Comparison of ENCODE assay signal across 11 cellular contexts in genomic region chr7:155860840-155861479, GRCh38. TPM values are rescaled to one million over a fixed set of nuclear protein-coding genes. Genes with fewer than 3 reads are reported as not detected.
DNase-seq lines count a peak whose midpoint lies in the region; ATAC-seq and TF ChIP-seq lines count a peak whose summit lies in the region.
"Had no signal": no experiment of that assay in that cellular context is flagged by ENCODE, and none has a peak within 500 bp of the region (broad histone marks: within the 10 kb centered on the region; RNA-seq: fewer than 3 reads in every experiment).

No MANE protein-coding gene starts in this region.

- H3K9me3 Mint-ChIP-seq in effector memory CD8-positive, alpha-beta T cell = no peaks in the 10 kb centered on the region
- H3K9me3 Mint-ChIP-seq: activated naive CD4-positive, alpha-beta T cell treated with anti-CD3 and anti-CD28 coated beads, Interleukin-2, amount 10 ng/mL, durations not matched to agents 7 days and 5 days; stimulated activated effector memory CD8-positive, alpha-beta T cell treated with anti-CD3 and anti-CD28 coated beads, Interleukin-12 subunit alpha, Interleukin-12 subunit beta, amount 100 ng/mL, for 72 hours; T-helper 1 cell treated with Interleukin-12 subunit alpha and Interleukin-12 subunit beta and Interleukin-4 antibody, amounts not matched to agents 30 μg/mL and 1 μg/mL, for 36 hours had no signal

- H3K36me3 Mint-ChIP-seq in effector memory CD8-positive, alpha-beta T cell (ENCODE audit: insufficient read depth) = no peaks in the 10 kb centered on the region
- H3K36me3 Mint-ChIP-seq: activated naive CD4-positive, alpha-beta T cell treated with anti-CD3 and anti-CD28 coated beads, Interleukin-2, amount 10 ng/mL, durations not matched to agents 7 days and 5 days; stimulated activated effector memory CD8-positive, alpha-beta T cell treated with anti-CD3 and anti-CD28 coated beads, Interleukin-12 subunit alpha, Interleukin-12 subunit beta, amount 100 ng/mL, for 72 hours had no signal

- no peak overlapping the region for H3K4me3 Mint-ChIP-seq in effector memory CD8-positive, alpha-beta T cell
- H3K4me3 Mint-ChIP-seq: activated naive CD4-positive, alpha-beta T cell treated with anti-CD3 and anti-CD28 coated beads, Interleukin-2, amount 10 ng/mL, durations not matched to agents 7 days and 5 days; stimulated activated effector memory CD8-positive, alpha-beta T cell treated with anti-CD3 and anti-CD28 coated beads, Interleukin-12 subunit alpha, Interleukin-12 subunit beta, amount 100 ng/mL, for 72 hours; T-helper 1 cell treated with Interleukin-12 subunit alpha and Interleukin-12 subunit beta and Interleukin-4 antibody, amounts not matched to agents 30 μg/mL and 1 μg/mL, for 36 hours had no signal

- ATAC-seq in foreskin keratinocyte = no peak
- no peak for ATAC-seq in effector memory CD8-positive, alpha-beta T cell (replicated peaks)
- ATAC-seq in HG03520 (IDR thresholded peaks at IDR 0.05; ENCODE audit: unreplicated experiment) = no peak
- ATAC-seq: gastroesophageal sphincter; stimulated activated effector memory CD8-positive, alpha-beta T cell treated with anti-CD3 and anti-CD28 coated beads, Interleukin-12 subunit alpha, Interleukin-12 subunit beta, amount 100 ng/mL, for 72 hours had no signal

- peak; percentile 26 for DNase-seq in LNCaP clone FGC (ENCODE audit: low read depth)
- DNase-seq in RPMI7951 (ENCODE audit: low read depth) = peak; percentile 60
- peak; percentile 28 to 55 for DNase-seq in foreskin keratinocyte
- peak; percentile 54 for DNase-seq in spleen
- no peak for DNase-seq in effector memory CD8-positive, alpha-beta T cell
- DNase-seq in AG08395 (ENCODE audit: low spot score) = no peak
- DNase-seq: activated naive CD4-positive, alpha-beta T cell treated with anti-CD3 and anti-CD28 coated beads, Interleukin-2, amount 10 ng/mL, durations not matched to agents 7 days and 5 days had no signal

- H3K4me1 ChIP-seq in foreskin keratinocyte = no peaks in the 10 kb centered on the region
- peaks cover 0 to 15% (median 8%) of the 10 kb centered on the region in 6 donors for H3K4me1 ChIP-seq in spleen

- no peak overlapping the region for H3K27ac ChIP-seq in foreskin keratinocyte
- H3K27ac ChIP-seq in spleen = no peak overlapping the region
- H3K27ac ChIP-seq: gastroesophageal sphincter had no signal

- TF ChIP-seq CTCF in LNCaP clone FGC (IDR thresholded peaks at IDR 0.05; ENCODE audit: control insufficient read depth, extremely low read depth, insufficient read depth) = no peak
- no peak for TF ChIP-seq CTCF in foreskin keratinocyte (conservative IDR thresholded peaks at IDR 0.05)
- no peak for TF ChIP-seq CTCF in spleen (IDR thresholded peaks at IDR 0.05 in 8 of 11, conservative IDR thresholded peaks at IDR 0.05 in 3 of 11)

- H3K27me3 ChIP-seq in foreskin keratinocyte = no peaks in the 10 kb centered on the region
- H3K27me3 ChIP-seq in spleen (replicated peaks in 1 of 7) = peaks cover 0 to 34% (median 0%) of the 10 kb centered on the region in 7 donors

- H3K4me3 ChIP-seq in LNCaP clone FGC (ENCODE audit: low read depth, low read length) = no peak overlapping the region
- H3K4me3 ChIP-seq in spleen = no peak overlapping the region
- H3K4me3 ChIP-seq: gastroesophageal sphincter had no signal

- 39 to 54% (median 47%) methylated on average over 7 to 11 of the region's 11 CpGs for WGBS in spleen, 5 donors

- intact Hi-C loops in spleen (cut with DNase I; ENCODE audit: low total_unique reads) = no loop called here

- no peaks in the 10 kb centered on the region for H3K9me3 ChIP-seq in spleen
- H3K9me3 ChIP-seq: gastroesophageal sphincter had no signal

- no peaks in the 10 kb centered on the region for H3K4me1 Mint-ChIP-seq in effector memory CD8-positive, alpha-beta T cell (ENCODE audit: low read depth in 2 of 2)
- H3K4me1 Mint-ChIP-seq: activated naive CD4-positive, alpha-beta T cell treated with anti-CD3 and anti-CD28 coated beads, Interleukin-2, amount 10 ng/mL, durations not matched to agents 7 days and 5 days; stimulated activated effector memory CD8-positive, alpha-beta T cell treated with anti-CD3 and anti-CD28 coated beads, Interleukin-12 subunit alpha, Interleukin-12 subunit beta, amount 100 ng/mL, for 72 hours had no signal

- peaks cover 13 to 27% of the 10 kb centered on the region in 2 donors for H3K27me3 Mint-ChIP-seq in effector memory CD8-positive, alpha-beta T cell

- no peaks in the 10 kb centered on the region for H3K36me3 ChIP-seq in spleen
- H3K36me3 ChIP-seq: gastroesophageal sphincter had no signal

- no peak for TF ChIP-seq POLR2A in spleen (IDR thresholded peaks at IDR 0.05)

- H3K27ac Mint-ChIP-seq in effector memory CD8-positive, alpha-beta T cell = no peak overlapping the region
- H3K27ac Mint-ChIP-seq: activated naive CD4-positive, alpha-beta T cell treated with anti-CD3 and anti-CD28 coated beads, Interleukin-2, amount 10 ng/mL, durations not matched to agents 7 days and 5 days; stimulated activated effector memory CD8-positive, alpha-beta T cell treated with anti-CD3 and anti-CD28 coated beads, Interleukin-12 subunit alpha, Interleukin-12 subunit beta, amount 100 ng/mL, for 72 hours; T-helper 1 cell treated with Interleukin-12 subunit alpha and Interleukin-12 subunit beta and Interleukin-4 antibody, amounts not matched to agents 30 μg/mL and 1 μg/mL, for 36 hours had no signal

RNA-seq across cellular contexts. Expression of gene SHH, which starts 48.7 kb away (rescaled TPM):
- total RNA-seq in RPMI7951 (2014; rRNA removed; shearing (Covaris generic)) = not detected in 2 replicates
- 0.11 TPM in 1 of 2 replicates, not detected in the other for total RNA-seq in foreskin keratinocyte
- 0.01 and 0.06 TPM in 2 replicates for polyA plus RNA-seq in foreskin keratinocyte
- not detected for total RNA-seq in spleen
- polyA plus RNA-seq in spleen = not detected

Comparison
In these comparisons a context has a peak if more than half of its experiments do, and no peak if none do; other contexts are left out.
1. DNase-seq: peak in LNCaP clone FGC (single experiment), RPMI7951 (single experiment), foreskin keratinocyte (2 of 2) and spleen (single experiment); none in effector memory CD8-positive, alpha-beta T cell (0 of 3) and AG08395 (single experiment).